ENCODE assay signal across 18 cellular contexts in the genomic region with DNA sequence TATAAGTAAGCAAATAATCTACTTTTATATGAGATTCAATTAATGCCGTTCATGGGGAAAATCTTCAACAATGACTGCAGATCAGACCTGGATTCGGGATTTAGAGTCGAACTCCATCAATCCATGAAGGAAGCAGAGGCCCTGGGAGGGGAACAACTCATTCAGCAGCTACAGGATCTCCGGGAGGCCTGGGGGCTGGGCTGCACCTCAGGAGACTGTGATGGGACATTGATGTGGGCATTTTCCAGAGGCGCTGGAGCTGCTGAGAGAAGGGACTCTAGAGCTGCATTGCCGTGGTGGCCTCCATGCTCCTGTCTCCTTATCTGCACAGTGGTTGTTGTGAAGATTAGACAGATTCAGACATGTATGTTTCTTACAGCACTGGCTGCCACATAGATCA.
DNase-seq lines count a peak whose midpoint lies in the region; ATAC-seq and TF ChIP-seq lines count a peak whose summit lies in the region.
"Had no signal": no experiment of that assay in that cellular context is flagged by ENCODE, and none has a peak within 500 bp of the region (broad histone marks: within the 10 kb centered on the region; RNA-seq: fewer than 3 reads in every experiment).

No MANE protein-coding gene starts in this region.

- H3K4me3 ChIP-seq in upper lobe of right lung (no peak overlapping the region), breast epithelium (no peak overlapping the region)
- H3K4me3 ChIP-seq: GM12878, GM23338 had no signal

- no peaks in the 10 kb centered on the region for H3K9me3 Mint-ChIP-seq in endothelial cell (ENCODE audit: unreplicated experiment)
- H3K9me3 Mint-ChIP-seq in CD14-positive monocyte = peaks cover 0 to 13% (median 8%) of the 10 kb centered on the region in 7 donors

- no peak for ATAC-seq in upper lobe of right lung
- ATAC-seq: CD8-positive, alpha-beta T cell; GM12878; GM23338; HCT116 had no signal

- no peak overlapping the region for H3K27ac ChIP-seq in upper lobe of right lung
- no peak overlapping the region for H3K27ac ChIP-seq in breast epithelium

- DNase-seq in NCI-H526 treated with DMSO at 0.1 percent for 48 hours (lab: John Stamatoyannopoulos, UW) (peak; percentile 79), endothelial cell (ENCODE audit: low spot score) (no peak), mesenteric fat pad (ENCODE audit: low spot score) (peak; percentile 39), upper lobe of right lung (peak; percentile 37), breast epithelium (ENCODE audit: low spot score in 2 of 2) (no peak), CD14-positive monocyte (ENCODE audit: low spot score) (no peak), NCI-H2029 treated with DMSO at 0.1 percent for 48 hours (lab: John Stamatoyannopoulos, UW) (no peak)
- DNase-seq: C1 segment of cervical spinal cord; Caco-2; CD4-positive, CD25-positive, alpha-beta regulatory T cell; CD8-positive, alpha-beta T cell; DMS153; EL; GDM1; H9 had no signal

- H3K27me3 ChIP-seq in upper lobe of right lung (no peaks in the 10 kb centered on the region), breast epithelium (no peaks in the 10 kb centered on the region)

- peaks cover 4% of the 10 kb centered on the region for H3K4me1 Mint-ChIP-seq in endothelial cell (ENCODE audit: unreplicated experiment)
- no peaks in the 10 kb centered on the region for H3K4me1 Mint-ChIP-seq in CD14-positive monocyte

- H3K27ac Mint-ChIP-seq in endothelial cell (ENCODE audit: unreplicated experiment) (peak overlapping the region; percentile 50), CD14-positive monocyte (no peak overlapping the region)
- H3K27ac Mint-ChIP-seq: CD4-positive, CD25-positive, alpha-beta regulatory T cell; CD8-positive, alpha-beta T cell; GM23338; H9 had no signal

- H3K27me3 Mint-ChIP-seq in endothelial cell (ENCODE audit: unreplicated experiment) (no peaks in the 10 kb centered on the region), CD14-positive monocyte (ENCODE audit: low read depth in 3 of 3) (peaks cover 0 to 5% (median 2%) of the 10 kb centered on the region in 3 donors)
- H3K27me3 Mint-ChIP-seq: CD4-positive, CD25-positive, alpha-beta regulatory T cell had no signal

- H3K36me3 ChIP-seq in upper lobe of right lung (no peaks in the 10 kb centered on the region), breast epithelium (no peaks in the 10 kb centered on the region)

- H3K4me1 ChIP-seq in upper lobe of right lung (no peaks in the 10 kb centered on the region), breast epithelium (no peaks in the 10 kb centered on the region)
- H3K4me1 ChIP-seq: Caco-2 had no signal

- intact Hi-C loops in upper lobe of right lung (cut with DNase I) = no loop called here
- intact Hi-C loops in breast epithelium (cut with DNase I; ENCODE audit: low total_unique reads) = no loop called here
- intact Hi-C loops in CD14-positive monocyte (cut with micrococcal nuclease) = no loop called here

- TF ChIP-seq CTCF in endothelial cell (IDR thresholded peaks at IDR 0.05; ENCODE audit: unreplicated experiment) (no peak), upper lobe of right lung (IDR thresholded peaks at IDR 0.05) (no peak), breast epithelium (IDR thresholded peaks at IDR 0.05) (no peak), CD14-positive monocyte (IDR thresholded peaks at IDR 0.05) (no peak)

- H3K4me3 Mint-ChIP-seq in endothelial cell (ENCODE audit: unreplicated experiment) (no peak overlapping the region), CD14-positive monocyte (no peak overlapping the region)
- H3K4me3 Mint-ChIP-seq: CD8-positive, alpha-beta T cell; GM23338; H9 had no signal

- TF ChIP-seq POLR2A in breast epithelium (IDR thresholded peaks at IDR 0.05) = no peak

- H3K9me3 ChIP-seq in upper lobe of right lung (peaks cover 6% of the 10 kb centered on the region), breast epithelium (peaks cover 3 to 20% of the 10 kb centered on the region in 2 donors)
- H3K9me3 ChIP-seq: Caco-2 had no signal

- H3K36me3 Mint-ChIP-seq in endothelial cell (ENCODE audit: low read depth, unreplicated experiment) = no peaks in the 10 kb centered on the region
- H3K36me3 Mint-ChIP-seq in CD14-positive monocyte = no peaks in the 10 kb centered on the region
- H3K36me3 Mint-ChIP-seq: CD4-positive, CD25-positive, alpha-beta regulatory T cell; CD8-positive, alpha-beta T cell had no signal

Comparison
In these comparisons a context has a peak if more than half of its experiments do, and no peak if none do; other contexts are left out.
1. DNase-seq: peak in NCI-H526 treated with DMSO at 0.1 percent for 48 hours (single experiment), mesenteric fat pad (single experiment) and upper lobe of right lung (single experiment); none in endothelial cell (single experiment), breast epithelium (0 of 2), CD14-positive monocyte (single experiment) and NCI-H2029 treated with DMSO at 0.1 percent for 48 hours (single experiment).